In the genomic region with DNA sequence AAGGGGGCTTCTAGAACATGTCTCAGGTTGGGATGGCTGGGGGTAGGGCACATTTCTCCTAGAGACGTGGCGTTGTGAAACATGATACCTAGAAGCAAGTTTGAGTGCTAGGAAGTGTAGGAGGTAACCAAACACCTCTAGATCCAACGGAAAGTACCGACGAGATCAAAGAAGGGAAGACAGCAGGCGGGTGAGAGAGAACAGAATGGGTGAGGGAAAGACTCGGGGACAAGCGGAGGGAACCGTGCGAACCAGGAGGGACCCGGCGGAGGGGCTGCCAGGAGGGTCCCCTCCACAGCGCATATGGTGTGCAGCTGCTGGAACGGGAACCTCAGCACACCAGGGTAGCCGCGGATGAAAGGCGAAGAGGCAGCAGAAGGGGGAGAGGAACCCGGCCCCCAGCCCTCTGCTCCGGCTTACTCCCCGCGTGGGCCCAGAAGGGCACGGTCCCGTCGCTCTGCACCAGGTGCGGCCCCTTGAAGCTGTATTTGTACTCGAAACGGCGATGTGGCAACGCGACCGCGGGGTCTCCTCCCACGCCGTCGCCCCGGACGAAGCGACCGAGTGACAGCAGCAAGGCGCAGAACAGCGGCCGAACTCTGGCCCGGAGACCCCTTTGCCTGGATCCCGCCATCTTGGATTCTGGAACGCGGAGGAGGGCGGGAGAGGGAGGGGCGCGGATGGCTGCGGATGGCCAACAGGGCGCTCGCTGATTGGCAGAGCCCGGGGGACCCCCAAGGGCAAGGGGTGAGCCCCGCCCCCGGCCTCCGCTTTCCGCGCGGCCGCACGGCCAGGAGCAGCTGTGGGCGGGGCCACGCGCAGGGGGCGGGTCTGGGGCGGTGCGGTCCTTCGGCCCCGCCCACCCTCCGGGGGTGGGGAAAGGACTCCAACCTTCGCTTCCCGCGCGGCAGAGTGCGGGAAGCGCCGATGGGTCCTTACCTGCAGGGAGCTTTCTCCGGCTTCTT, we compare ENCODE assay signal across 8 cellular contexts. TPM values are rescaled to one million over a fixed set of nuclear protein-coding genes. Genes with fewer than 3 reads are reported as not detected.
DNase-seq lines count a peak whose midpoint lies in the region; ATAC-seq and TF ChIP-seq lines count a peak whose summit lies in the region.

LMAN1 (minus strand) TSS at position 655 of the 965 bp plus-strand sequence; CDS start at position 634, 21 bp downstream.

- H3K4me3 ChIP-seq in OCI-LY1 (ENCODE audit: low read depth, low read length, poor library complexity, severe bottlenecking) (peak within 1 kb of the TSS; percentile 75), mesodermal cell (ENCODE audit: extremely low read depth, insufficient read depth, low read length, poor library complexity, severe bottlenecking) (peak within 1 kb of the TSS; percentile 80)

- no peaks in the 10 kb centered on the region for H3K27me3 ChIP-seq in OCI-LY1 (ENCODE audit: insufficient read depth, low read length)

- H4K20me1 ChIP-seq in OCI-LY1 (ENCODE audit: insufficient read depth, low read length) = no peaks in the 10 kb centered on the region

- 0 to 1% methylated on average over 59 to 71 of the region's 78 CpGs for WGBS in mesodermal cell (ENCODE audit: insufficient coverage in 2 of 2), 2 experiments

- H3K4me1 ChIP-seq in OCI-LY1 (ENCODE audit: insufficient read depth, low read length, severe bottlenecking) (peaks cover 27% of the 10 kb centered on the region), mesodermal cell (ENCODE audit: control insufficient read depth, insufficient read depth, low read length, poor library complexity, severe bottlenecking) (no peaks in the 10 kb centered on the region)

- in situ Hi-C loops in endometrial microvascular endothelial cells (cut with HindIII; ENCODE audit: inconsistent ontology term, low pct_unique_long_range_greater_than_20kb, low sequenced_read_pairs) = no loop called here

- peak within 1 kb of the TSS; percentile 88 for H2AFZ ChIP-seq in OCI-LY1 (ENCODE audit: low read length)

- peak within 1 kb of the TSS; percentile 89 for H3K4me2 ChIP-seq in OCI-LY1 (ENCODE audit: low read length)

- no peak for TF ChIP-seq CTCF in OCI-LY1 (IDR thresholded peaks at IDR 0.05; ENCODE audit: low read length)

- peaks cover 5% of the 10 kb centered on the region; the same call in 1 of the 2 replicates for H3K79me2 ChIP-seq in OCI-LY1 (ENCODE audit: insufficient read depth, low read length)

- H3K9me2 ChIP-seq in OCI-LY1 (ENCODE audit: low read depth, low read length) = no peaks in the 10 kb centered on the region

- H3F3A ChIP-seq in OCI-LY1 (ENCODE audit: insufficient read depth, low read length) = no peaks in the 10 kb centered on the region

- H3K9me3 ChIP-seq in OCI-LY1 (ENCODE audit: low read length) (no peaks in the 10 kb centered on the region), mesodermal cell (ENCODE audit: control insufficient read depth, low read length) (no peaks in the 10 kb centered on the region)

- H3K36me3 ChIP-seq in OCI-LY1 (ENCODE audit: insufficient read depth, low read length) = peaks cover 21% of the 10 kb centered on the region
- peaks cover 28% of the 10 kb centered on the region for H3K36me3 ChIP-seq in mesodermal cell (ENCODE audit: control insufficient read depth, insufficient read depth, low read length)

- DNase-seq in DMS 273 (lab: John Stamatoyannopoulos, UW; ENCODE audit: unreplicated experiment) (peak; percentile 98), HuH-7 (ENCODE audit: low spot score) (peak; percentile 81)
- peak; percentile 95 for DNase-seq in activated CD8-positive, alpha-beta memory T cell treated with anti-CD3 and anti-CD28 coated beads, Interleukin-2, amount 50 U/mL, for 4 hours
- peak; percentile 95 for DNase-seq in stimulated activated CD8-positive, alpha-beta memory T cell treated with anti-CD3 and anti-CD28 coated beads, Interleukin-15, amount 100 ng/mL, for 24 hours (ENCODE audit: low read depth)

- H3K27ac ChIP-seq in OCI-LY1 (ENCODE audit: low read depth, low read length, poor library complexity, severe bottlenecking) (peak within 1 kb of the TSS; percentile 45), mesodermal cell (ENCODE audit: low read depth, low read length, severe bottlenecking) (peak within 1 kb of the TSS; percentile 88)

- peak; percentile 92 for ATAC-seq in GM21526 (IDR thresholded peaks at IDR 0.05; ENCODE audit: low FRiP score, unreplicated experiment)

- H3K9ac ChIP-seq in OCI-LY1 (ENCODE audit: low read length) = peak within 1 kb of the TSS; percentile 69

RNA-seq across cellular contexts. Expression of gene LMAN1, which starts in this region (rescaled TPM):
- total RNA-seq in endometrial microvascular endothelial cells (ENCODE audit: inconsistent ontology term) = 118 TPM
- polyA plus RNA-seq in mesodermal cell (2013, experiment 1 of 2) = 112 TPM
- 117 TPM for polyA plus RNA-seq in mesodermal cell (2013, experiment 2 of 2)

Comparison
In these comparisons a context has a peak if more than half of its experiments do, and no peak if none do; other contexts are left out.
1. Peak in every context shown above with its lines: DNase-seq, ATAC-seq, H3K4me3 ChIP-seq and H3K27ac ChIP-seq.